Comparison of ENCODE assay signal across 8 cellular contexts in the genomic region with DNA sequence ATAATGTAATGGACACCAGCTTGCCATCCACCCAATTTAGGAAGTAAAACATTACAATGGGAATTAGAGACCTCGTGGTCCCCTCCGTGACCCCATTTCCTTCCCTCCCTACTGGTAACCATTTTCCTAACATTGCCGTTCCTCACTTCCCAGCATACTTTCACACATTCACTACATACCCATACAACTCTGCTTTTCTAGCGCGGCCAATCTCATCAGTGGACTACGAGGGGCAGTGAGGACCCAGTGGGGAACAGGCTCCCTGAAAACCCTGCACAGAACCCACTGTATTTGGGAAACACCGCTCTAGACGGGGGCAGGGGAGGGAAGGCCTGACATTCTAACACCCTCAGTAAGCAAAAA. TPM values are rescaled to one million over a fixed set of nuclear protein-coding genes. Genes with fewer than 3 reads are reported as not detected.
DNase-seq lines count a peak whose midpoint lies in the region; ATAC-seq and TF ChIP-seq lines count a peak whose summit lies in the region.

No MANE protein-coding gene starts in this region.

- H3K79me2 ChIP-seq in GM23248 (ENCODE audit: insufficient read depth) (peaks cover 41% of the 10 kb centered on the region), SK-N-SH (ENCODE audit: insufficient read depth) (peaks cover 16% of the 10 kb centered on the region; the same call in 1 of the 2 replicates), trophoblast cell (ENCODE audit: control insufficient read depth, insufficient read depth, low read length, poor library complexity) (peaks cover 7% of the 10 kb centered on the region)

- no peak for TF ChIP-seq EP300 in SK-N-SH (IDR thresholded peaks at IDR 0.05; ENCODE audit: borderline replicate concordance in 1 of 2, low read depth in 1 of 2, low read length in 1 of 2)

- no peaks in the 10 kb centered on the region; the same call in 1 of the 2 replicates for H3K36me3 ChIP-seq in ES-I3 (ENCODE audit: insufficient read depth, low read length)
- H3K36me3 ChIP-seq in GM23248 (ENCODE audit: low read depth) = no peaks in the 10 kb centered on the region
- H3K36me3 ChIP-seq in SK-N-SH (replicated peaks in 1 of 2; ENCODE audit: control insufficient read depth in 1 of 2, insufficient read depth in 2 of 2, low read length in 1 of 2) = no peaks in the 10 kb centered on the region
- H3K36me3 ChIP-seq in trophoblast cell (ENCODE audit: control insufficient read depth in 1 of 2, insufficient read depth in 2 of 2, low read length in 2 of 2) = peaks cover 8% of the 10 kb centered on the region in 2 experiments

- POLR2A ChIA-PET in SK-N-SH (lab: Yijun Ruan, JAX) = no interaction called here

- no peak overlapping the region for H3K14ac ChIP-seq in trophoblast cell (ENCODE audit: low read length)

- H3K9me3 ChIP-seq in ES-I3 (ENCODE audit: control insufficient read depth, insufficient read depth, low read length) (peaks cover 2% of the 10 kb centered on the region; the same call in 1 of the 2 replicates), GM23248 (ENCODE audit: low read depth) (no peaks in the 10 kb centered on the region), SK-N-SH (no peaks in the 10 kb centered on the region), trophoblast cell (ENCODE audit: insufficient read depth, low read depth, low read length) (no peaks in the 10 kb centered on the region)

- no peak overlapping the region for H2BK12ac ChIP-seq in trophoblast cell (ENCODE audit: low read length)

- H3K79me1 ChIP-seq in trophoblast cell (ENCODE audit: low read length) = peaks cover 10% of the 10 kb centered on the region

- H2AK5ac ChIP-seq in trophoblast cell (ENCODE audit: low read length) = no peak overlapping the region

- H3K23ac ChIP-seq in trophoblast cell (ENCODE audit: low read length) = no peak overlapping the region

- TF ChIP-seq RAD21 in SK-N-SH (IDR thresholded peaks at IDR 0.05; ENCODE audit: low read length) = no peak

- no peak overlapping the region for H2BK120ac ChIP-seq in trophoblast cell (ENCODE audit: insufficient read depth, low read length, poor library complexity)

- H3K18ac ChIP-seq in trophoblast cell (ENCODE audit: low read length) = peak overlapping the region; percentile 12

- H3K9me2 ChIP-seq in GM23248 (ENCODE audit: insufficient read depth) (no peaks in the 10 kb centered on the region), SK-N-SH (no peaks in the 10 kb centered on the region)

- H3K27me3 ChIP-seq in GM23248 (replicated peaks; ENCODE audit: insufficient read depth) = no peaks in the 10 kb centered on the region
- no peaks in the 10 kb centered on the region for H3K27me3 ChIP-seq in SK-N-SH (ENCODE audit: insufficient read depth)
- no peaks in the 10 kb centered on the region for H3K27me3 ChIP-seq in trophoblast cell (ENCODE audit: insufficient read depth, low read length)

- peak overlapping the region; percentile 83 for H3K4me3 ChIP-seq in GM23248
- H3K4me3 ChIP-seq in SK-N-SH (ENCODE audit: low read depth in 2 of 2, low read length in 1 of 2) = peak overlapping the region; percentile 67 to 68
- H3K4me3 ChIP-seq in fibroblast of pulmonary artery (replicated peaks; ENCODE audit: low read depth, low read length) = peak overlapping the region; percentile 91
- H3K4me3 ChIP-seq in trophoblast cell (ENCODE audit: low read depth, low read length) = no peak overlapping the region

- H3K4me2 ChIP-seq in GM23248 (ENCODE audit: unreplicated experiment) = peak overlapping the region; percentile 97
- peak overlapping the region; percentile 91 for H3K4me2 ChIP-seq in SK-N-SH
- H3K4me2 ChIP-seq in trophoblast cell (ENCODE audit: low read length) = peak overlapping the region; percentile 89

- peak overlapping the region; percentile 76 for H3K27ac ChIP-seq in GM23248
- H3K27ac ChIP-seq in SK-N-SH (ENCODE audit: low read depth in 2 of 2, low read length in 1 of 2) = no peak overlapping the region
- no peak overlapping the region for H3K27ac ChIP-seq in trophoblast cell (ENCODE audit: low read depth, low read length)

- no peak overlapping the region for H4K12ac ChIP-seq in trophoblast cell (ENCODE audit: low read depth, low read length)

- H4K91ac ChIP-seq in trophoblast cell (ENCODE audit: low read depth, low read length) = no peak overlapping the region

- no peak overlapping the region for H3K4ac ChIP-seq in trophoblast cell (ENCODE audit: low read depth, low read length)

- peak overlapping the region; percentile 84 for H2AFZ ChIP-seq in GM23248
- peak overlapping the region; percentile 87; the same call in 1 of the 2 replicates for H2AFZ ChIP-seq in SK-N-SH (ENCODE audit: low read depth)
- peak overlapping the region; percentile 5 for H2AFZ ChIP-seq in trophoblast cell (ENCODE audit: insufficient read depth, low read length, poor library complexity)

- H3K9ac ChIP-seq in ES-I3 (ENCODE audit: low read depth, low read length) (peak overlapping the region; percentile 95), GM23248 (peak overlapping the region; percentile 95), SK-N-SH (peak overlapping the region; percentile 70), trophoblast cell (ENCODE audit: low read length) (peak overlapping the region; percentile 77)

- DNase-seq in GM23248 (no peak), SK-N-SH (peak; percentile 26), fibroblast of pulmonary artery (ENCODE audit: low read depth) (no peak), trophoblast cell (no peak), hepatic stellate cell (ENCODE audit: low spot score) (no peak), left lobe of liver (ENCODE audit: low spot score) (no peak)

- no peak overlapping the region for H2BK5ac ChIP-seq in trophoblast cell (ENCODE audit: low read depth, low read length, poor library complexity)

- H3K4me1 ChIP-seq in ES-I3 (ENCODE audit: insufficient read depth, low read length) (no peaks in the 10 kb centered on the region), GM23248 (ENCODE audit: insufficient read depth) (peaks cover 20% of the 10 kb centered on the region), SK-N-SH (ENCODE audit: control insufficient read depth in 1 of 2, insufficient read depth in 2 of 2, low read depth in 1 of 2, low read length in 1 of 2) (peaks cover 0 to 7% of the 10 kb centered on the region in 2 experiments; a peak in 1 of 4 replicates), trophoblast cell (ENCODE audit: control insufficient read depth in 1 of 2, insufficient read depth in 2 of 2, low read length in 2 of 2) (peaks cover 4 to 6% of the 10 kb centered on the region in 2 experiments)

- WGBS in GM23248 (ENCODE audit: low coverage in 1 of 2, low lambda C conversion rate in 2 of 2, missing lambda C conversion rate in 2 of 2), 2 experiments = 11 to 20% methylated on average over 8 of the region's 8 CpGs
- WGBS in SK-N-SH (ENCODE audit: low lambda C conversion rate) = 20% methylated on average over 8 of the region's 8 CpGs
- 100% methylated on average over 1 of the region's 8 CpGs for whole genome bisulfite sequencing in trophoblast cell (ENCODE audit: extremely low coverage, insufficient coverage, insufficient read length)

- CTCF ChIA-PET in SK-N-SH (lab: Yijun Ruan, JAX) = interaction anchor here (0.8 to 1.9 kb wide), 4 partner anchors 43 to 122 kb away, joined by 3 to 10 read pairs (median 4); no protein-coding TSS in a partner anchor

- H4K8ac ChIP-seq in trophoblast cell (ENCODE audit: low read depth, low read length) = no peak overlapping the region

- ATAC-seq in GM18870 (IDR thresholded peaks at IDR 0.05; ENCODE audit: unreplicated experiment) = no peak
- ATAC-seq in left lobe of liver = no peak

- TF ChIP-seq CTCF in SK-N-SH (IDR thresholded peaks at IDR 0.05) = no peak
- no peak for TF ChIP-seq CTCF in fibroblast of pulmonary artery (IDR thresholded peaks at IDR 0.05; ENCODE audit: low read length, missing control alignments)

- in situ Hi-C loops in GM23248 (cut with MboI) = no loop called here

- H3F3A ChIP-seq in GM23248 (ENCODE audit: insufficient read depth) = peaks cover 27% of the 10 kb centered on the region
- peaks cover 27% of the 10 kb centered on the region for H3F3A ChIP-seq in SK-N-SH (replicated peaks; ENCODE audit: insufficient read depth)

- H4K20me1 ChIP-seq in GM23248 (ENCODE audit: insufficient read depth) (no peaks in the 10 kb centered on the region), SK-N-SH (ENCODE audit: insufficient read depth) (no peaks in the 10 kb centered on the region)

TF ChIP-seq in SK-N-SH, 30 proteins besides CTCF, POLR2A, EP300 and RAD21 (continues in another document):
- TF ChIP-seq EZH2phosphoT487 (IDR thresholded peaks at IDR 0.05; ENCODE audit: borderline replicate concordance, low read depth) (no peak), FOXM1 (IDR thresholded peaks at IDR 0.05; ENCODE audit: low read depth) (no peak), ELF1 (IDR thresholded peaks at IDR 0.05) (no peak; the same call in 1 of the 2 replicates), YY1 (IDR thresholded peaks at IDR 0.05; ENCODE audit: low read depth) (no peak)

RNA-seq across cellular contexts. Expression of gene ENOSF1, which starts 1.1 kb away (rescaled TPM):
- 17.5 and 24.3 TPM in 2 replicates for total RNA-seq in GM23248 (2014; rRNA removed; shearing (Covaris generic))
- polyA plus RNA-seq in GM23248 (2016; fragmentation: Nextera tagmentation; extraction: Ambion mirVana) (18.0 and 20.0 TPM in 2 replicates), SK-N-SH (2012; rRNA removed) (23.3 and 25.9 TPM in 2 replicates)
- 11.0 and 12.9 TPM in 2 replicates for polyA plus RNA-seq in SK-N-SH (2012; cell fraction: cytosol; rRNA removed)
- 126 and 148 TPM in 2 replicates for polyA plus RNA-seq in SK-N-SH (2012; cell fraction: nucleus; rRNA removed)
- polyA plus RNA-seq in trophoblast cell (2013) = 7.4 and 8.1 TPM in 2 replicates
- 77.4 TPM for total RNA-seq in left lobe of liver

RNA-seq across cellular contexts. Expression of gene TYMS, which starts 53.9 kb away (rescaled TPM):
- total RNA-seq in GM23248 (2014; rRNA removed; shearing (Covaris generic)) = 16.8 and 17.7 TPM in 2 replicates
- polyA plus RNA-seq in GM23248 (2016; fragmentation: Nextera tagmentation; extraction: Ambion mirVana) = 71.5 and 72.8 TPM in 2 replicates
- polyA plus RNA-seq in SK-N-SH (2012; rRNA removed) = 92.1 and 101 TPM in 2 replicates
- 106 and 113 TPM in 2 replicates for polyA plus RNA-seq in SK-N-SH (2012; cell fraction: cytosol; rRNA removed)
- 41.9 and 43.5 TPM in 2 replicates for polyA plus RNA-seq in SK-N-SH (2012; cell fraction: nucleus; rRNA removed)
- polyA plus RNA-seq in trophoblast cell (2013) = 79.9 and 81.7 TPM in 2 replicates
- total RNA-seq in left lobe of liver = 1.7 TPM

Comparison
In these comparisons a context has a peak if more than half of its experiments do, and no peak if none do; other contexts are left out.
1. H2AFZ ChIP-seq: peak in every context shown above with its lines; median percentile 87 in SK-N-SH; 84 in GM23248; 5 in trophoblast cell.